ENCODE assay signal across 1 cellular context in the genomic region with DNA sequence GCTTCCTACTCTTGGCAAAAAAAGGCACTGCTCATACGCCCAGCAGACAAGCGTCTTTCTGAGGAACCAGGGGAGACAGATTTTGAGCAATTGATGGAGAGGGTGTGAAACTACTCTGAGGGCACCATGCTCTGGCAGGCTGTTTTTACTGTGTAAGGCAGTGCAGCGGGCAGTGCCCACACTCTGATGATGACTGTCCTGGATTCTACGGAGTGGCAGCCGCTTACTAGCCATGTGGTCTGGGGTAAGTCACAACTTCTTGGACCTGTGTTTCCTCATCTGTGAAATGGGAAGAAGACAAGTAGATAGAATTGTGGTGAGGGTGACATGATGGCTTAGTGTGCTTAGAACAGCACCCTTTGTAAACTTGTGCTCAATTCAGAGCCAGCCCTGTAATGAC.
TF ChIP-seq lines count a peak whose summit lies in the region.

No MANE protein-coding gene starts in this region.

TF ChIP-seq in GM23338, 12 proteins besides CTCF, POLR2A, EP300 and RAD21:
- TF ChIP-seq, protein P1, sequence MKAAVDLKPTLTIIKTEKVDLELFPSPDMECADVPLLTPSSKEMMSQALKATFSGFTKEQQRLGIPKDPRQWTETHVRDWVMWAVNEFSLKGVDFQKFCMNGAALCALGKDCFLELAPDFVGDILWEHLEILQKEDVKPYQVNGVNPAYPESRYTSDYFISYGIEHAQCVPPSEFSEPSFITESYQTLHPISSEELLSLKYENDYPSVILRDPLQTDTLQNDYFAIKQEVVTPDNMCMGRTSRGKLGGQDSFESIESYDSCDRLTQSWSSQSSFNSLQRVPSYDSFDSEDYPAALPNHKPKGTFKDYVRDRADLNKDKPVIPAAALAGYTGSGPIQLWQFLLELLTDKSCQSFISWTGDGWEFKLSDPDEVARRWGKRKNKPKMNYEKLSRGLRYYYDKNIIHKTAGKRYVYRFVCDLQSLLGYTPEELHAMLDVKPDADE (IDR thresholded peaks at IDR 0.05): no peak
- TF ChIP-seq STAT1 (IDR thresholded peaks at IDR 0.05; ENCODE audit: unreplicated experiment) (no peak), ZNF114 (CRISPR knock-in tag; IDR thresholded peaks at IDR 0.05) (no peak), EZH2 (IDR thresholded peaks at IDR 0.05; ENCODE audit: low read depth, unreplicated experiment) (no peak), ZNF331 (CRISPR knock-in tag; IDR thresholded peaks at IDR 0.05; ENCODE audit: low read depth) (no peak), JUNB (IDR thresholded peaks at IDR 0.05; ENCODE audit: unreplicated experiment) (no peak), EZH2phosphoT487 (IDR thresholded peaks at IDR 0.05; ENCODE audit: unreplicated experiment) (no peak), NANOG (IDR thresholded peaks at IDR 0.05; ENCODE audit: borderline replicate concordance) (no peak), CREB1 (CRISPR knock-in tag; IDR thresholded peaks at IDR 0.05; ENCODE audit: low read depth) (no peak), POLR2AphosphoS5 (IDR thresholded peaks at IDR 0.05; ENCODE audit: low read depth) (no peak)
- TF ChIP-seq, protein P2, sequence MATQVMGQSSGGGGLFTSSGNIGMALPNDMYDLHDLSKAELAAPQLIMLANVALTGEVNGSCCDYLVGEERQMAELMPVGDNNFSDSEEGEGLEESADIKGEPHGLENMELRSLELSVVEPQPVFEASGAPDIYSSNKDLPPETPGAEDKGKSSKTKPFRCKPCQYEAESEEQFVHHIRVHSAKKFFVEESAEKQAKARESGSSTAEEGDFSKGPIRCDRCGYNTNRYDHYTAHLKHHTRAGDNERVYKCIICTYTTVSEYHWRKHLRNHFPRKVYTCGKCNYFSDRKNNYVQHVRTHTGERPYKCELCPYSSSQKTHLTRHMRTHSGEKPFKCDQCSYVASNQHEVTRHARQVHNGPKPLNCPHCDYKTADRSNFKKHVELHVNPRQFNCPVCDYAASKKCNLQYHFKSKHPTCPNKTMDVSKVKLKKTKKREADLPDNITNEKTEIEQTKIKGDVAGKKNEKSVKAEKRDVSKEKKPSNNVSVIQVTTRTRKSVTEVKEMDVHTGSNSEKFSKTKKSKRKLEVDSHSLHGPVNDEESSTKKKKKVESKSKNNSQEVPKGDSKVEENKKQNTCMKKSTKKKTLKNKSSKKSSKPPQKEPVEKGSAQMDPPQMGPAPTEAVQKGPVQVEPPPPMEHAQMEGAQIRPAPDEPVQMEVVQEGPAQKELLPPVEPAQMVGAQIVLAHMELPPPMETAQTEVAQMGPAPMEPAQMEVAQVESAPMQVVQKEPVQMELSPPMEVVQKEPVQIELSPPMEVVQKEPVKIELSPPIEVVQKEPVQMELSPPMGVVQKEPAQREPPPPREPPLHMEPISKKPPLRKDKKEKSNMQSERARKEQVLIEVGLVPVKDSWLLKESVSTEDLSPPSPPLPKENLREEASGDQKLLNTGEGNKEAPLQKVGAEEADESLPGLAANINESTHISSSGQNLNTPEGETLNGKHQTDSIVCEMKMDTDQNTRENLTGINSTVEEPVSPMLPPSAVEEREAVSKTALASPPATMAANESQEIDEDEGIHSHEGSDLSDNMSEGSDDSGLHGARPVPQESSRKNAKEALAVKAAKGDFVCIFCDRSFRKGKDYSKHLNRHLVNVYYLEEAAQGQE (IDR thresholded peaks at IDR 0.05; ENCODE audit: unreplicated experiment): no peak
- TF ChIP-seq, protein P3, sequence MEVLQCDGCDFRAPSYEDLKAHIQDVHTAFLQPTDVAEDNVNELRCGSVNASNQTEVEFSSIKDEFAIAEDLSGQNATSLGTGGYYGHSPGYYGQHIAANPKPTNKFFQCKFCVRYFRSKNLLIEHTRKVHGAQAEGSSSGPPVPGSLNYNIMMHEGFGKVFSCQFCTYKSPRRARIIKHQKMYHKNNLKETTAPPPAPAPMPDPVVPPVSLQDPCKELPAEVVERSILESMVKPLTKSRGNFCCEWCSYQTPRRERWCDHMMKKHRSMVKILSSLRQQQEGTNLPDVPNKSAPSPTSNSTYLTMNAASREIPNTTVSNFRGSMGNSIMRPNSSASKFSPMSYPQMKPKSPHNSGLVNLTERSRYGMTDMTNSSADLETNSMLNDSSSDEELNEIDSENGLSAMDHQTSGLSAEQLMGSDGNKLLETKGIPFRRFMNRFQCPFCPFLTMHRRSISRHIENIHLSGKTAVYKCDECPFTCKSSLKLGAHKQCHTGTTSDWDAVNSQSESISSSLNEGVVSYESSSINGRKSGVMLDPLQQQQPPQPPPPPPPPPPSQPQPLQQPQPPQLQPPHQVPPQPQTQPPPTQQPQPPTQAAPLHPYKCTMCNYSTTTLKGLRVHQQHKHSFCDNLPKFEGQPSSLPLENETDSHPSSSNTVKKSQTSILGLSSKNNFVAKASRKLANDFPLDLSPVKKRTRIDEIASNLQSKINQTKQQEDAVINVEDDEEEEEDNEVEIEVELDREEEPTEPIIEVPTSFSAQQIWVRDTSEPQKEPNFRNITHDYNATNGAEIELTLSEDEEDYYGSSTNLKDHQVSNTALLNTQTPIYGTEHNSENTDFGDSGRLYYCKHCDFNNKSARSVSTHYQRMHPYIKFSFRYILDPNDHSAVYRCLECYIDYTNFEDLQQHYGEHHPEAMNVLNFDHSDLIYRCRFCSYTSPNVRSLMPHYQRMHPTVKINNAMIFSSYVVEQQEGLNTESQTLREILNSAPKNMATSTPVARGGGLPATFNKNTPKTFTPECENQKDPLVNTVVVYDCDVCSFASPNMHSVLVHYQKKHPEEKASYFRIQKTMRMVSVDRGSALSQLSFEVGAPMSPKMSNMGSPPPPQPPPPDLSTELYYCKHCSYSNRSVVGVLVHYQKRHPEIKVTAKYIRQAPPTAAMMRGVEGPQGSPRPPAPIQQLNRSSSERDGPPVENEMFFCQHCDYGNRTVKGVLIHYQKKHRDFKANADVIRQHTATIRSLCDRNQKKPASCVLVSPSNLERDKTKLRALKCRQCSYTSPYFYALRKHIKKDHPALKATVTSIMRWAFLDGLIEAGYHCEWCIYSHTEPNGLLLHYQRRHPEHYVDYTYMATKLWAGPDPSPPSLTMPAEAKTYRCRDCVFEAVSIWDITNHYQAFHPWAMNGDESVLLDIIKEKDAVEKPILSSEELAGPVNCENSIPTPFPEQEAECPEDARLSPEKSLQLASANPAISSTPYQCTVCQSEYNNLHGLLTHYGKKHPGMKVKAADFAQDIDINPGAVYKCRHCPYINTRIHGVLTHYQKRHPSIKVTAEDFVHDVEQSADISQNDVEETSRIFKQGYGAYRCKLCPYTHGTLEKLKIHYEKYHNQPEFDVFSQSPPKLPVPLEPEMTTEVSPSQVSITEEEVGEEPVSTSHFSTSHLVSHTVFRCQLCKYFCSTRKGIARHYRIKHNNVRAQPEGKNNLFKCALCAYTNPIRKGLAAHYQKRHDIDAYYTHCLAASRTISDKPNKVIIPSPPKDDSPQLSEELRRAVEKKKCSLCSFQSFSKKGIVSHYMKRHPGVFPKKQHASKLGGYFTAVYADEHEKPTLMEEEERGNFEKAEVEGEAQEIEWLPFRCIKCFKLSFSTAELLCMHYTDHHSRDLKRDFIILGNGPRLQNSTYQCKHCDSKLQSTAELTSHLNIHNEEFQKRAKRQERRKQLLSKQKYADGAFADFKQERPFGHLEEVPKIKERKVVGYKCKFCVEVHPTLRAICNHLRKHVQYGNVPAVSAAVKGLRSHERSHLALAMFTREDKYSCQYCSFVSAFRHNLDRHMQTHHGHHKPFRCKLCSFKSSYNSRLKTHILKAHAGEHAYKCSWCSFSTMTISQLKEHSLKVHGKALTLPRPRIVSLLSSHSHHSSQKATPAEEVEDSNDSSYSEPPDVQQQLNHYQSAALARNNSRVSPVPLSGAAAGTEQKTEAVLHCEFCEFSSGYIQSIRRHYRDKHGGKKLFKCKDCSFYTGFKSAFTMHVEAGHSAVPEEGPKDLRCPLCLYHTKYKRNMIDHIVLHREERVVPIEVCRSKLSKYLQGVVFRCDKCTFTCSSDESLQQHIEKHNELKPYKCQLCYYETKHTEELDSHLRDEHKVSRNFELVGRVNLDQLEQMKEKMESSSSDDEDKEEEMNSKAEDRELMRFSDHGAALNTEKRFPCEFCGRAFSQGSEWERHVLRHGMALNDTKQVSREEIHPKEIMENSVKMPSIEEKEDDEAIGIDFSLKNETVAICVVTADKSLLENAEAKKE (CRISPR knock-in tag; IDR thresholded peaks at IDR 0.05): no peak
